In the genomic region with DNA sequence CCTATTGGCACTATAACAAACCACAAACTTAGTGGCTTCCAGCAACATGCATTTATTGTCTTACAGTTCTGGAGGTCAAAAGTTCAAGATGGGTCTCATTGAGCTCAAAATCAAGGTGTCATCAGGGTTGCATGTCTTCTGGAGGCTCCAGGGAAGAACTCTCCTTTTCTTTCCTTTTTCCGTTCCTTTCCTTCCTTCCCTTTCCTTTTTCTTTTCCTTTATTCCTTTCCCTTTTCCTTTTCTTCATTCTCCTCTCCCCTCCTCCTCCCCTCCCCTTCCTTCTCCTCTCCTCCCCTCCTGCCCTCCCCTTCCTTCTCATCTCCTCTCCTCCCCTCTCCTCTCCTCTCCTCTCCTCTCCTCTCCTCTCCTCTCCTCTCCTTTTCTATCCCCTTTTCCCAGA, we compare ENCODE assay signal across 11 cellular contexts.
"Had no signal": no experiment of that assay in that cellular context is flagged by ENCODE, and none has a peak within 500 bp of the region (broad histone marks: within the 10 kb centered on the region; RNA-seq: fewer than 3 reads in every experiment).

No MANE protein-coding gene starts in this region.

- H3K9ac ChIP-seq: GM23248 had no signal

- DNase-seq: GM23248, GOT3, H7, H9, HCEC 1CT, HFFc6 had no signal

- ATAC-seq: GM23338, HCT116 had no signal

- H2AFZ ChIP-seq: GM23248, GM23338 had no signal

- H3K27ac ChIP-seq: GM23248 had no signal

- H3K4me3 ChIP-seq: GM23248, GM23338, HAP-1 had no signal

- H3K36me3 ChIP-seq: HAP-1 had no signal

- FAIRE-seq: H1, H54 had no signal

- H3K4me2 ChIP-seq: GM23338 had no signal

- H3K4me1 ChIP-seq: HAP-1 had no signal
